16 cellular contexts compared by ENCODE assay signal in genomic region chr2:145626301-145626700, GRCh38.
DNase-seq lines count a peak whose midpoint lies in the region; ATAC-seq, FAIRE-seq and TF ChIP-seq lines count a peak whose summit lies in the region.
"Had no signal": no experiment of that assay in that cellular context is flagged by ENCODE, and none has a peak within 500 bp of the region (broad histone marks: within the 10 kb centered on the region; RNA-seq: fewer than 3 reads in every experiment).

No MANE protein-coding gene starts in this region.

- H3K56ac ChIP-seq in H1 (replicated peaks; ENCODE audit: insufficient read length, low read depth, low read length) = no peak overlapping the region

- H2BK12ac ChIP-seq in H1 (ENCODE audit: low read depth, low read length) (no peak overlapping the region), neuronal stem cell (ENCODE audit: low read length) (no peak overlapping the region)

- no peaks in the 10 kb centered on the region for H3K9me3 ChIP-seq in MG63
- H3K9me3 ChIP-seq in K562 (replicated peaks; ENCODE audit: control insufficient read depth, insufficient read depth, low read depth, low read length) = no peaks in the 10 kb centered on the region
- H3K9me3 ChIP-seq in H1 (ENCODE audit: insufficient read depth in 2 of 2, low read depth in 1 of 2, low read length in 1 of 2) = no peaks in the 10 kb centered on the region
- no peaks in the 10 kb centered on the region for H3K9me3 ChIP-seq in neuronal stem cell (replicated peaks in 1 of 2; ENCODE audit: control insufficient read depth in 2 of 2, insufficient read depth in 1 of 2, low read depth in 1 of 2, low read length in 2 of 2)

- H3K23me2 ChIP-seq in H1 (ENCODE audit: low read depth, low read length) = no peaks in the 10 kb centered on the region

- H3K4me2 ChIP-seq in K562 (ENCODE audit: insufficient read depth, low read length) = no peak overlapping the region
- H3K4me2 ChIP-seq in H1 (ENCODE audit: insufficient read depth in 1 of 2, low read depth in 2 of 2, low read length in 2 of 2) = no peak overlapping the region
- no peak overlapping the region for H3K4me2 ChIP-seq in neuronal stem cell (ENCODE audit: insufficient read depth, low read length, poor library complexity, severe bottlenecking)

- no peak overlapping the region for H4K5ac ChIP-seq in H1 (ENCODE audit: insufficient read length, low read depth, low read length)

- H3K23ac ChIP-seq in H1 (ENCODE audit: insufficient read length) (no peak overlapping the region), neuronal stem cell (ENCODE audit: low read depth, low read length, poor library complexity) (no peak overlapping the region)

- H3K4ac ChIP-seq in H1 (replicated peaks; ENCODE audit: insufficient read length, low read depth, low read length) (no peak overlapping the region), neuronal stem cell (ENCODE audit: low read length) (no peak overlapping the region)

- H2AFZ ChIP-seq in K562 (ENCODE audit: low read depth, low read length) (peak overlapping the region; percentile 6; the same call in 1 of the 2 replicates), H1 (ENCODE audit: low read length) (0 out of 2 replicates have a peak overlapping the region, but pooled peaks have one; percentile 30), neuronal stem cell (ENCODE audit: low read length) (peak overlapping the region; percentile 28)
- H2AFZ ChIP-seq: GM23248 had no signal

- no peak for TF ChIP-seq POLR2A in K562 (conservative IDR thresholded peaks at IDR 0.05)
- no peak for TF ChIP-seq POLR2A in H1 (IDR thresholded peaks at IDR 0.05; ENCODE audit: control extremely low read depth in 1 of 2, low read depth in 2 of 2, low read length in 2 of 2)

- H2BK120ac ChIP-seq in H1 (replicated peaks; ENCODE audit: low read depth, low read length) = no peak overlapping the region
- no peak overlapping the region for H2BK120ac ChIP-seq in neuronal stem cell (ENCODE audit: low read depth, low read length)

- intact Hi-C loops in K562 (cut with micrococcal nuclease) = no loop called here

- CTCF ChIA-PET in K562 (lab: Yijun Ruan, JAX; ENCODE audit: low intra/inter-chr PET ratio) = no interaction called here
- CTCF ChIA-PET in H1 (lab: Charles Lee; ENCODE audit: partially characterized antibody) = interaction anchor here (1.4 kb wide), 1 partner anchor 10 kb away, joined by 5 read pairs; no protein-coding TSS in a partner anchor

- TF ChIP-seq RAD21 in K562 (CRISPR knock-in tag; conservative IDR thresholded peaks at IDR 0.05 in 1 of 2, IDR thresholded peaks at IDR 0.05 in 1 of 2) = no peak
- no peak for TF ChIP-seq RAD21 in H1 (IDR thresholded peaks at IDR 0.05 in 1 of 2, conservative IDR thresholded peaks at IDR 0.05 in 1 of 2; ENCODE audit: low read depth in 2 of 2, low read length in 2 of 2)

- no TSS peak for BruUV-seq in K562 (replicated peaks; lab: Mats Ljungman, UMichigan)

- no peaks in the 10 kb centered on the region for H3K9me1 ChIP-seq in K562 (ENCODE audit: control insufficient read depth, insufficient read depth, low read length)

- H3K27ac ChIP-seq in K562 (ENCODE audit: extremely low read depth, low read depth, low read length) (no peak overlapping the region), H1 (ENCODE audit: low read depth, low read length) (no peak overlapping the region), neuronal stem cell (replicated peaks; ENCODE audit: low read length) (no peak overlapping the region)
- H3K27ac ChIP-seq: GM23248 had no signal

- H2BK20ac ChIP-seq in H1 (ENCODE audit: low read length) = no peak overlapping the region

- H3K4me1 ChIP-seq in K562 (replicated peaks in 1 of 2; ENCODE audit: control insufficient read depth in 2 of 2, insufficient read depth in 2 of 2, low read length in 2 of 2) = no peaks in the 10 kb centered on the region
- no peaks in the 10 kb centered on the region for H3K4me1 ChIP-seq in H1 (replicated peaks in 1 of 4; ENCODE audit: control insufficient read depth in 3 of 4, insufficient read depth in 4 of 4, low read length in 3 of 4)
- no peaks in the 10 kb centered on the region for H3K4me1 ChIP-seq in neuronal stem cell (ENCODE audit: control insufficient read depth in 2 of 2, insufficient read depth in 1 of 2, low read depth in 1 of 2, low read length in 2 of 2)

- H4K91ac ChIP-seq in H1 (replicated peaks; ENCODE audit: insufficient read length, low read length) (no peak overlapping the region), neuronal stem cell (ENCODE audit: low read depth, low read length, poor library complexity) (no peak overlapping the region)

- no peaks in the 10 kb centered on the region for H3K79me1 ChIP-seq in H1 (ENCODE audit: low read depth, low read length)
- no peaks in the 10 kb centered on the region for H3K79me1 ChIP-seq in neuronal stem cell (ENCODE audit: low read depth, low read length)

- POLR2A ChIA-PET in K562 (lab: Yijun Ruan, JAX) = no interaction called here
- POLR2A ChIA-PET in H1 (lab: Charles Lee; ENCODE audit: partially characterized antibody) = no interaction called here

- 0 out of 2 replicates have a peak overlapping the region, but pooled peaks have one; percentile 13 for H2BK15ac ChIP-seq in H1 (ENCODE audit: low read length)
- H2BK15ac ChIP-seq in neuronal stem cell (ENCODE audit: low read length) = no peak overlapping the region

- H3K36me3 ChIP-seq in MG63 = no peaks in the 10 kb centered on the region
- no peaks in the 10 kb centered on the region for H3K36me3 ChIP-seq in K562 (ENCODE audit: control insufficient read depth, insufficient read depth, low read length)
- no peaks in the 10 kb centered on the region for H3K36me3 ChIP-seq in H1 (ENCODE audit: control insufficient read depth in 2 of 4, insufficient read depth in 4 of 4, low read length in 3 of 4)
- no peaks in the 10 kb centered on the region for H3K36me3 ChIP-seq in neuronal stem cell (replicated peaks in 1 of 2; ENCODE audit: control insufficient read depth in 2 of 2, insufficient read depth in 2 of 2, low read length in 2 of 2)

- H3K79me2 ChIP-seq in K562 (ENCODE audit: control insufficient read depth, insufficient read depth, low read length) (no peaks in the 10 kb centered on the region), H1 (ENCODE audit: control insufficient read depth in 1 of 2, insufficient read depth in 2 of 2, low read length in 2 of 2) (no peaks in the 10 kb centered on the region)

- H3K14ac ChIP-seq in H1 (ENCODE audit: insufficient read length) (no peak overlapping the region), neuronal stem cell (ENCODE audit: low read length) (no peak overlapping the region)

- no peak overlapping the region for H2AK5ac ChIP-seq in H1 (ENCODE audit: low read depth, low read length)
- no peak overlapping the region for H2AK5ac ChIP-seq in neuronal stem cell (ENCODE audit: low read depth, low read length)

- TF ChIP-seq EP300 in K562 (IDR thresholded peaks at IDR 0.05; ENCODE audit: low read length) (no peak), H1 (IDR thresholded peaks at IDR 0.05; ENCODE audit: borderline replicate concordance in 1 of 2, low read depth in 2 of 2, low read length in 2 of 2) (no peak)

- in situ Hi-C loops in K562 (cut with MboI) = no loop called here

- no peak overlapping the region for H3K9ac ChIP-seq in K562 (ENCODE audit: insufficient read depth in 1 of 2, low read depth in 2 of 2, low read length in 2 of 2)
- H3K9ac ChIP-seq in H1 (replicated peaks in 1 of 4; ENCODE audit: extremely low read depth in 1 of 4, low read depth in 3 of 4, low read length in 3 of 4) = no peak overlapping the region
- H3K9ac ChIP-seq in neuronal stem cell (ENCODE audit: low read depth, low read length, poor library complexity) = no peak overlapping the region
- H3K9ac ChIP-seq: GM23248 had no signal

- H4K20me1 ChIP-seq in K562 (replicated peaks; ENCODE audit: control insufficient read depth, insufficient read depth, low read length) (no peaks in the 10 kb centered on the region), H1 (replicated peaks in 1 of 2; ENCODE audit: control insufficient read depth in 1 of 2, insufficient read depth in 2 of 2, low read length in 2 of 2) (no peaks in the 10 kb centered on the region)

- FAIRE-seq in K562 (lab: Jason Lieb, UNC) (no peak), H1 (lab: Jason Lieb, UNC) (no peak)
- FAIRE-seq: A204.1, HTR-8/SVneo had no signal

- H3K4me3 ChIP-seq in MG63 (no peak overlapping the region), K562 (no peak overlapping the region), H1 (ENCODE audit: extremely low read depth in 1 of 4, insufficient read depth in 2 of 4, low read depth in 3 of 4, low read length in 4 of 4) (no peak overlapping the region), neuronal stem cell (ENCODE audit: low read length in 2 of 2) (no peak overlapping the region)
- H3K4me3 ChIP-seq: GM23248 had no signal

- H3K18ac ChIP-seq in H1 (ENCODE audit: extremely low read depth, low read length) (no peak overlapping the region), neuronal stem cell (ENCODE audit: low read length) (no peak overlapping the region)

- no peak overlapping the region for H2BK5ac ChIP-seq in H1 (ENCODE audit: low read depth, low read length)
- no peak overlapping the region for H2BK5ac ChIP-seq in neuronal stem cell (ENCODE audit: low read length)

- DNase-seq in MG63 = peak; percentile 33
- DNase-seq in K562 (ENCODE audit: extremely low read depth in 1 of 4, low spot score in 3 of 4) = no peak
- no peak for DNase-seq in H1 (ENCODE audit: low read depth in 1 of 2, low spot score in 2 of 2)
- no peak for DNase-seq in neuronal stem cell (ENCODE audit: low spot score)
- DNase-seq in activated naive CD4-positive, alpha-beta T cell (lab: John Stamatoyannopoulos, UW) = no peak
- DNase-seq in NCI-H1417 treated with DMSO at 0.1 percent for 48 hours (lab: John Stamatoyannopoulos, UW) = no peak
- DNase-seq in retina = no peak
- DNase-seq: C1 segment of cervical spinal cord; Calu3; CD4-positive, alpha-beta T cell; DMS 273 treated with DMSO at 0.1 percent for 48 hours; GM23248; H9 had no signal

- TF ChIP-seq CTCF in K562 (IDR thresholded peaks at IDR 0.05 in 2 of 3, conservative IDR thresholded peaks at IDR 0.05 in 1 of 3; ENCODE audit: insufficient read depth in 2 of 3, low read depth in 1 of 3, low read length in 3 of 3) (no peak), H1 (IDR thresholded peaks at IDR 0.05; ENCODE audit: control extremely low read depth in 1 of 3, insufficient read depth in 1 of 3, low read depth in 1 of 3, low read length in 3 of 3) (no peak)

- H4K8ac ChIP-seq in H1 (ENCODE audit: extremely low read depth, insufficient read depth, low read length) (no peak overlapping the region), neuronal stem cell (ENCODE audit: low read depth, low read length) (no peak overlapping the region)

- ATAC-seq in K562 = no peak
- no peak for ATAC-seq in HG02840 (IDR thresholded peaks at IDR 0.05; ENCODE audit: low FRiP score, unreplicated experiment)

- no peaks in the 10 kb centered on the region for H3K27me3 ChIP-seq in MG63
- no peaks in the 10 kb centered on the region for H3K27me3 ChIP-seq in K562 (ENCODE audit: control insufficient read depth in 2 of 2, insufficient read depth in 2 of 2, low read length in 2 of 2)
- H3K27me3 ChIP-seq in H1 (replicated peaks in 1 of 4; ENCODE audit: control insufficient read depth in 3 of 4, extremely low read depth in 1 of 4, insufficient read depth in 3 of 4, low read length in 3 of 4) = no peaks in the 10 kb centered on the region
- no peaks in the 10 kb centered on the region for H3K27me3 ChIP-seq in neuronal stem cell (ENCODE audit: control insufficient read depth in 3 of 3, insufficient read depth in 3 of 3, low read depth in 1 of 3, low read length in 3 of 3)
